Comparison of ENCODE assay signal across 10 cellular contexts in genomic region chr7:47475880-47476227, GRCh38.
DNase-seq lines count a peak whose midpoint lies in the region; ATAC-seq and TF ChIP-seq lines count a peak whose summit lies in the region.
"Had no signal": no experiment of that assay in that cellular context is flagged by ENCODE, and none has a peak within 500 bp of the region (broad histone marks: within the 10 kb centered on the region; RNA-seq: fewer than 3 reads in every experiment).

No MANE protein-coding gene starts in this region.

- TF ChIP-seq CTCF in esophagus squamous epithelium (IDR thresholded peaks at IDR 0.05): no peak
- no peak for TF ChIP-seq CTCF in dorsolateral prefrontal cortex (IDR thresholded peaks at IDR 0.05 in 54 of 56, conservative IDR thresholded peaks at IDR 0.05 in 2 of 56; ENCODE audit: low read depth in 1 of 56, partially characterized antibody in 56 of 56)

- H3K4me1 ChIP-seq in esophagus squamous epithelium: peaks cover 7 to 41% (median 14%) of the 10 kb centered on the region in 3 donors

- intact Hi-C loops in left cardiac atrium (cut with DNase I): no loop called here
- intact Hi-C loops in cardiac septum (cut with DNase I): loop anchor here (10.0 kb wide), 1 partner anchor 141 kb away; no protein-coding TSS in a partner anchor
- intact Hi-C loops in esophagus squamous epithelium (cut with DNase I): no loop called here
- intact Hi-C loops in posterior vena cava (cut with DNase I): no loop called here
- intact Hi-C loops in dorsolateral prefrontal cortex (cut with DNase I): no loop called here

- H3K4me3 ChIP-seq in esophagus squamous epithelium (no peak overlapping the region), dorsolateral prefrontal cortex (no peak overlapping the region)

- DNase-seq in left cardiac atrium (peak; percentile 2), cardiac septum (ENCODE audit: low spot score) (no peak), esophagus squamous epithelium (lab: John Stamatoyannopoulos, UW) (no peak), posterior vena cava (ENCODE audit: low spot score) (peak; percentile 43), dorsolateral prefrontal cortex (no peak), anterior cingulate cortex (lab: John Stamatoyannopoulos, UW) (no peak)
- DNase-seq in stimulated activated CD4-positive, alpha-beta T cell treated with anti-CD3 and anti-CD28 coated beads, Interleukin-4, amount 100 ng/mL, for 1 hour: no peak
- DNase-seq: NCI-H524 had no signal

- peak overlapping the region in 3 of 4 donors; percentile 16 to 70 (median 26) for H3K27ac ChIP-seq in esophagus squamous epithelium
- H3K27ac ChIP-seq in dorsolateral prefrontal cortex: no peak overlapping the region

- no peak for TF ChIP-seq POLR2A in esophagus squamous epithelium (IDR thresholded peaks at IDR 0.05)

- no peaks in the 10 kb centered on the region for H3K9me3 ChIP-seq in esophagus squamous epithelium
- H3K9me3 ChIP-seq: BE2C had no signal

- H3K27me3 ChIP-seq in esophagus squamous epithelium (no peaks in the 10 kb centered on the region), dorsolateral prefrontal cortex (peaks cover 0 to 42% (median 0%) of the 10 kb centered on the region in 45 donors)
- H3K27me3 ChIP-seq: BE2C had no signal

- 93 to 96% methylated on average over 4 to 5 of the region's 7 CpGs for WGBS in esophagus squamous epithelium, 2 donors

- no peaks in the 10 kb centered on the region for H3K36me3 ChIP-seq in esophagus squamous epithelium
- H3K36me3 ChIP-seq: BE2C had no signal

- ATAC-seq in left cardiac atrium (no peak), GM18519 (IDR thresholded peaks at IDR 0.05; ENCODE audit: low FRiP score, unreplicated experiment) (no peak)

Comparison
In these comparisons a context has a peak if more than half of its experiments do, and no peak if none do; other contexts are left out.
1. DNase-seq: peak in left cardiac atrium (single experiment) and posterior vena cava (single experiment); none in cardiac septum (single experiment), esophagus squamous epithelium (single experiment), dorsolateral prefrontal cortex (0 of 10), anterior cingulate cortex (0 of 58) and stimulated activated CD4-positive, alpha-beta T cell treated with anti-CD3 and anti-CD28 coated beads, Interleukin-4, amount 100 ng/mL, for 1 hour (single experiment).
2. H3K27ac ChIP-seq: peak in esophagus squamous epithelium (3 of 4); none in dorsolateral prefrontal cortex (0 of 59).